Comparison of ENCODE assay signal across 8 cellular contexts in the genomic region with DNA sequence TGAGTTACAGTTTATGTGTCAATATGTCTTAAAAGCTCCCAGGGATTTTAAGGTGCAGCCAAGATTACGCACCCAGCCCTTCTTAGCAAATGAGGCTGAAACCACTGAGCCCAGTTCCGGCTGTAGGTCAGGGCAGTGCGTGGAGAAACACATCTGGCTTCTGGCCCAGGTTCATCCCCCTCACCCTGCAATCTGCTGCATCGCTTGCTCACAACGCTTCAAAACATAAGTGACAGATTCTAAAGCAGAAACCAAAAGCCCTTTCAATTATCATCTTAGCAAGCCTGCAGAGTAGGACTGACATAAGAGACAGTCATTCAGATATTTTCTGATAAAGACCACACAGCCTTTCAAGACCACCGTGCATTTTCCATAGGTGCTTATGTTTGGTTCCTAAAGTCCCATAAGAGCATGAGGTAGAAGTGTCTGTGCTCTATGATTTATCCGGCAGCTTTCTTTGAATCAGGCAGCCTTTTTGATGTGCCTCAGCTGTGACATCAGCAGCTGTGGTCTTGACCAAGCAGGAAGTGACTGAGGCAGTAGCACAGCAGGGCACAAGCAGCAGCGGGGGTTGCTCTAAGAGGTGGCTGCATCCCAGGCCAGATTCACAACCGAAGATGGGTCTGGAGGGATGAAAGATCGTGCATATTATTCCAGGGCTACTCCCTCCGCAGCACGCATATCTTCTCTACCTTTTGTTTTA.
DNase-seq lines count a peak whose midpoint lies in the region; ATAC-seq and TF ChIP-seq lines count a peak whose summit lies in the region.

No MANE protein-coding gene starts in this region.

- peak overlapping the region; percentile 33; the same call in 1 of the 2 replicates for H3K27ac ChIP-seq in HL-60 (replicated peaks)
- H3K27ac ChIP-seq in duodenal mucosa (ENCODE audit: low read depth, low read length), result peak overlapping the region; percentile 50
- H3K27ac ChIP-seq in spleen, result peak overlapping the region; percentile 72 to 93 (median 81)

- peak; percentile 52 for ATAC-seq in GM21367 (IDR thresholded peaks at IDR 0.05; ENCODE audit: unreplicated experiment)
- ATAC-seq in activated CD4-positive, CD25-positive, alpha-beta regulatory T cell treated with anti-CD3 and anti-CD28 coated beads, Interleukin-2, amount 50 U/mL, for 24 hours, result peak; percentile 73 to 74

- intact Hi-C loops in spleen (cut with DNase I; ENCODE audit: low total_unique reads), result no loop called here

- TF ChIP-seq POLR2A in spleen (IDR thresholded peaks at IDR 0.05), result peak in 1 of 3 donors; percentile 18

- H3K27me3 ChIP-seq in HL-60 (ENCODE audit: insufficient read depth, poor library complexity, severe bottlenecking) (no peaks in the 10 kb centered on the region), duodenal mucosa (ENCODE audit: control insufficient read depth in 1 of 2, insufficient read depth in 2 of 2, low read length in 2 of 2) (no peaks in the 10 kb centered on the region), spleen (replicated peaks in 1 of 7) (no peaks in the 10 kb centered on the region)

- DNase-seq in HL-60 (ENCODE audit: low read depth in 1 of 2, low spot score in 1 of 2) (peak in 1 of 2 experiments; percentile 54), spleen (peak; percentile 90), D341Med (ENCODE audit: low spot score) (no peak), epidermal melanocyte (ENCODE audit: insufficient read length, low spot score) (no peak)

- TF ChIP-seq CTCF in HL-60 (IDR thresholded peaks at IDR 0.05; ENCODE audit: insufficient read depth, low read length) (no peak), spleen (IDR thresholded peaks at IDR 0.05 in 8 of 11, conservative IDR thresholded peaks at IDR 0.05 in 3 of 11) (no peak)

- H3K4me3 ChIP-seq in GM08714 (ENCODE audit: low read length) (peak overlapping the region; percentile 27; the same call in 1 of the 2 replicates), HL-60 (replicated peaks; ENCODE audit: insufficient read depth, low read length) (peak overlapping the region; percentile 16), duodenal mucosa (ENCODE audit: low read depth in 1 of 2, low read length in 2 of 2) (peak overlapping the region; percentile 7 to 43), spleen (peak overlapping the region in 2 of 8 donors; percentile 22 to 56)

- H3K4me1 ChIP-seq in duodenal mucosa (ENCODE audit: control insufficient read depth in 1 of 2, insufficient read depth in 2 of 2, low read length in 2 of 2), result peaks cover 8 to 11% of the 10 kb centered on the region in 2 donors
- peaks cover 11 to 76% (median 44%) of the 10 kb centered on the region in 6 donors for H3K4me1 ChIP-seq in spleen

- 22 to 39% (median 35%) methylated on average over 12 of the region's 12 CpGs for WGBS in spleen, 5 donors

- peak overlapping the region in 1 of 2 donors; percentile 10 for H3K9ac ChIP-seq in duodenal mucosa (ENCODE audit: low read depth in 1 of 2, low read length in 2 of 2)

- H3K36me3 ChIP-seq in duodenal mucosa (ENCODE audit: control insufficient read depth in 1 of 2, insufficient read depth in 2 of 2, low read length in 2 of 2) (no peaks in the 10 kb centered on the region), spleen (no peaks in the 10 kb centered on the region)

- H3K9me3 ChIP-seq in duodenal mucosa (ENCODE audit: control insufficient read depth in 1 of 2, low read length in 2 of 2) (no peaks in the 10 kb centered on the region), spleen (no peaks in the 10 kb centered on the region)
